1 cellular context compared by ENCODE assay signal in genomic region chr15:62639906-62640605, GRCh38.
TF ChIP-seq lines count a peak whose summit lies in the region.

No MANE protein-coding gene starts in this region.

TF ChIP-seq in H1, 55 proteins besides CTCF, POLR2A, EP300 and RAD21 (continued from another document):
- TF ChIP-seq ATF2 (IDR thresholded peaks at IDR 0.05; ENCODE audit: low read length) (no peak), BRCA1 (IDR thresholded peaks at IDR 0.05; ENCODE audit: low read depth, low read length) (no peak), SP4 (IDR thresholded peaks at IDR 0.05; ENCODE audit: low read length) (no peak), SIN3A (conservative IDR thresholded peaks at IDR 0.05 in 1 of 2, IDR thresholded peaks at IDR 0.05 in 1 of 2; ENCODE audit: low read depth in 1 of 2, low read length in 2 of 2) (no peak), RBBP5 (IDR thresholded peaks at IDR 0.05; ENCODE audit: borderline replicate concordance, low read depth, low read length) (no peak), CEBPB (IDR thresholded peaks at IDR 0.05; ENCODE audit: low read depth, low read length) (no peak), KDM1A (IDR thresholded peaks at IDR 0.05; ENCODE audit: borderline replicate concordance, low read length) (no peak), ZNF274 (IDR thresholded peaks at IDR 0.05; ENCODE audit: borderline replicate concordance, extremely low read depth, low read length) (no peak), HDAC6 (IDR thresholded peaks at IDR 0.05; ENCODE audit: low read depth, low read length) (no peak), TAF7 (optimal IDR thresholded peaks at IDR 0.05; ENCODE audit: borderline replicate concordance, low read depth, low read length) (no peak), EGR1 (IDR thresholded peaks at IDR 0.05; ENCODE audit: borderline replicate concordance, low read depth, low read length) (no peak), GABPA (IDR thresholded peaks at IDR 0.05; ENCODE audit: borderline replicate concordance, insufficient read depth, low read length) (no peak), PHF8 (conservative IDR thresholded peaks at IDR 0.05; ENCODE audit: low read depth, low read length) (no peak), BCL11A (IDR thresholded peaks at IDR 0.05; ENCODE audit: low read depth in 2 of 2, low read length in 2 of 2) (no peak), RXRA (IDR thresholded peaks at IDR 0.05; ENCODE audit: insufficient read depth, low read depth, low read length) (no peak), CBX8 (IDR thresholded peaks at IDR 0.05; ENCODE audit: borderline replicate concordance, low read depth, low read length) (no peak), CHD2 (IDR thresholded peaks at IDR 0.05; ENCODE audit: low read length) (no peak)
